2 cellular contexts compared by ENCODE assay signal in genomic region chr3:153830552-153830951, GRCh38.
A peak's percentile ranks its signal among the peaks of the same experiment; 100 is the strongest.
TF ChIP-seq lines count a peak whose summit lies in the region.

No MANE protein-coding gene starts in this region.

TF ChIP-seq in endothelial cell of umbilical vein, 7 proteins besides CTCF, POLR2A, EP300 and RAD21:
- TF ChIP-seq FOS (IDR thresholded peaks at IDR 0.05; ENCODE audit: borderline replicate concordance, insufficient read depth, low read length) (no peak), GATA2 (IDR thresholded peaks at IDR 0.05; ENCODE audit: insufficient read depth, insufficient read length, low read depth, low read length) (peak; percentile 66)

TF ChIP-seq in HepG2, 621 proteins besides CTCF, POLR2A, EP300 and RAD21:
- TF ChIP-seq TCF12 (IDR thresholded peaks at IDR 0.05) (no peak), TCF12 (CRISPR knock-in tag; IDR thresholded peaks at IDR 0.05) (no peak), ZBTB40 (IDR thresholded peaks at IDR 0.05) (no peak), ZBTB40 (CRISPR knock-in tag; IDR thresholded peaks at IDR 0.05) (no peak), ZBTB33 (CRISPR knock-in tag; IDR thresholded peaks at IDR 0.05) (no peak), ZFP82 (CRISPR knock-in tag; IDR thresholded peaks at IDR 0.05; ENCODE audit: borderline replicate concordance) (no peak), BCL3 (CRISPR knock-in tag; IDR thresholded peaks at IDR 0.05) (no peak), KLF13 (CRISPR knock-in tag; IDR thresholded peaks at IDR 0.05) (no peak), PRPF4 (IDR thresholded peaks at IDR 0.05; ENCODE audit: low read depth, low read length, poor library complexity, severe bottlenecking) (no peak), ZNF142 (CRISPR knock-in tag; IDR thresholded peaks at IDR 0.05) (no peak), HIC2 (CRISPR knock-in tag; IDR thresholded peaks at IDR 0.05; ENCODE audit: low read depth) (no peak), ZNF329 (CRISPR knock-in tag; IDR thresholded peaks at IDR 0.05; ENCODE audit: low read depth) (no peak), LCORL (IDR thresholded peaks at IDR 0.05) (no peak), LCORL (CRISPR knock-in tag; IDR thresholded peaks at IDR 0.05) (no peak), MTERF4 (CRISPR knock-in tag; IDR thresholded peaks at IDR 0.05) (no peak), MAF1 (CRISPR knock-in tag; IDR thresholded peaks at IDR 0.05; ENCODE audit: borderline replicate concordance) (no peak), ZNF275 (CRISPR knock-in tag; IDR thresholded peaks at IDR 0.05; ENCODE audit: borderline replicate concordance) (no peak), ZNF138 (CRISPR knock-in tag; IDR thresholded peaks at IDR 0.05; ENCODE audit: low read depth) (no peak), ZNF354B (CRISPR knock-in tag; IDR thresholded peaks at IDR 0.05) (no peak), ZSCAN29 (CRISPR knock-in tag; conservative IDR thresholded peaks at IDR 0.05) (no peak)
TF ChIP-seq in HepG2: peak in this region for 0.
